9 cellular contexts compared by ENCODE assay signal in the genomic region with DNA sequence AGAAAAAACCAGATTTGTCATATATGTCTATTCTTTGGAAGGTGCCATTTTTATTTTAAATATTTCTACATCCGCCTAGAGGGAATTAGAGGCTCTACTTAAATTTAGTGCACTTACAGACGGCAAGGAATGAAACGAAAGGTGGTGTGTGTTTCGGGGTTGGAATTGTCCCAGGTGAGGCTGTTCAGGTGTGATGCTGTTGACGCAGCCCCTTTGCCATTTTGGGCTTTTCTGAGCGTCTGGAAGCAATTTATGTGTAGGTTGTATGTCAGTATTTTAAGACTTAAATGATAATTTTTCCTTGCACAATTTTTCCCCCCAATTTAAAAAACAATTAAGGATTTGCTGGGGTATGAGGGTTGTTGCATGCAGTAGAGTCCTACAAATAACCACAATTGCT. TPM values are rescaled to one million over a fixed set of nuclear protein-coding genes. Genes with fewer than 3 reads are reported as not detected.
A peak's percentile ranks its signal among the peaks of the same experiment; 100 is the strongest.
DNase-seq lines count a peak whose midpoint lies in the region; ATAC-seq and TF ChIP-seq lines count a peak whose summit lies in the region.
"Had no signal": no experiment of that assay in that cellular context is flagged by ENCODE, and none has a peak within 500 bp of the region (broad histone marks: within the 10 kb centered on the region; RNA-seq: fewer than 3 reads in every experiment).

No MANE protein-coding gene starts in this region.

- H3K27me3 Mint-ChIP-seq in dendritic cell treated with granulocyte-macrophage colony-stimulating factor and Interleukin-4, amounts not matched to agents 40 ng/mL and 50 ng/mL, for 4 days: peaks cover 6% of the 10 kb centered on the region
- H3K27me3 Mint-ChIP-seq in natural killer cell treated with Interleukin-12 subunit alpha and Interleukin-12 subunit beta and Interleukin-15 and Interleukin-18, amount 100 ng/mL, for 72 hours: peaks cover 0 to 6% of the 10 kb centered on the region in 2 donors

- peaks cover 65% of the 10 kb centered on the region for H3K4me1 Mint-ChIP-seq in dendritic cell treated with granulocyte-macrophage colony-stimulating factor and Interleukin-4, amounts not matched to agents 40 ng/mL and 50 ng/mL, for 4 days (ENCODE audit: low read depth)
- H3K4me1 Mint-ChIP-seq in natural killer cell treated with Interleukin-12 subunit alpha and Interleukin-12 subunit beta and Interleukin-15 and Interleukin-18, amount 100 ng/mL, for 72 hours (ENCODE audit: low read depth in 2 of 2): peaks cover 61 to 64% of the 10 kb centered on the region in 2 donors

- H3K4me3 ChIP-seq in BE2C (ENCODE audit: low read depth, low read length) (peak overlapping the region; percentile 81), KMS-11 (IDR thresholded peaks at IDR 0.05; ENCODE audit: insufficient read depth, low read depth, low read length) (no peak overlapping the region)

- H3K4me2 ChIP-seq in KMS-11: peak overlapping the region; percentile 80

- H4K20me1 ChIP-seq in KMS-11 (ENCODE audit: insufficient read depth): peaks cover 24% of the 10 kb centered on the region

- no peaks in the 10 kb centered on the region for H3K9me3 ChIP-seq in BE2C

- peaks cover 24% of the 10 kb centered on the region for H3K36me3 ChIP-seq in BE2C
- H3K36me3 ChIP-seq in KMS-11 (ENCODE audit: insufficient read depth): no peaks in the 10 kb centered on the region

- H2AFZ ChIP-seq in KMS-11 (ENCODE audit: low read depth): no peak overlapping the region

- peak overlapping the region; percentile 41; the same call in 1 of the 2 replicates for H3K9ac ChIP-seq in KMS-11

- ATAC-seq in natural killer cell treated with Interleukin-12 subunit alpha and Interleukin-12 subunit beta and Interleukin-15 and Interleukin-18, amount 100 ng/mL, for 72 hours: no peak

- no peak overlapping the region for H3K27ac Mint-ChIP-seq in dendritic cell treated with granulocyte-macrophage colony-stimulating factor and Interleukin-4, amounts not matched to agents 40 ng/mL and 50 ng/mL, for 4 days
- H3K27ac Mint-ChIP-seq in natural killer cell treated with Interleukin-12 subunit alpha and Interleukin-12 subunit beta and Interleukin-15 and Interleukin-18, amount 100 ng/mL, for 72 hours: peak overlapping the region in 1 of 2 donors; percentile 61

- DNase-seq in BE2C (no peak), activated gamma-delta T cell treated with Interleukin-2 at 50 U/mL for 16 hours (no peak), NCI-H526 treated with DMSO at 0.1 percent for 48 hours (lab: John Stamatoyannopoulos, UW) (no peak), CD1c-positive myeloid dendritic cell (ENCODE audit: extremely low spot score) (no peak)
- no peak for DNase-seq in natural killer cell treated with Interleukin-12 subunit alpha and Interleukin-12 subunit beta and Interleukin-15 and Interleukin-18, amount 100 ng/mL, for 72 hours (ENCODE audit: low spot score)
- DNase-seq in stimulated activated CD4-positive, alpha-beta T cell treated with anti-CD3 and anti-CD28 coated beads, Interleukin-1b, Interleukin-23, amount 100 ng/mL, for 48 hours: no peak

- peaks cover 58% of the 10 kb centered on the region for H3K79me2 ChIP-seq in KMS-11 (ENCODE audit: insufficient read depth, low read depth)

- peaks cover 39% of the 10 kb centered on the region for H3K36me3 Mint-ChIP-seq in dendritic cell treated with granulocyte-macrophage colony-stimulating factor and Interleukin-4, amounts not matched to agents 40 ng/mL and 50 ng/mL, for 4 days (ENCODE audit: low read depth)
- no peaks in the 10 kb centered on the region for H3K36me3 Mint-ChIP-seq in natural killer cell treated with Interleukin-12 subunit alpha and Interleukin-12 subunit beta and Interleukin-15 and Interleukin-18, amount 100 ng/mL, for 72 hours

- TF ChIP-seq CTCF in BE2C (IDR thresholded peaks at IDR 0.05; ENCODE audit: low read depth, low read length) (no peak), KMS-11 (conservative IDR thresholded peaks at IDR 0.05; ENCODE audit: low read depth, low read length) (no peak)

- H3K4me1 ChIP-seq in BE2C: peaks cover 5% of the 10 kb centered on the region
- H3K4me1 ChIP-seq in KMS-11 (ENCODE audit: low read depth, poor library complexity, severe bottlenecking): peaks cover 59% of the 10 kb centered on the region

- H3K4me3 Mint-ChIP-seq in dendritic cell treated with granulocyte-macrophage colony-stimulating factor and Interleukin-4, amounts not matched to agents 40 ng/mL and 50 ng/mL, for 4 days: peak overlapping the region; percentile 72
- peak overlapping the region; percentile 93 for H3K4me3 Mint-ChIP-seq in natural killer cell treated with Interleukin-12 subunit alpha and Interleukin-12 subunit beta and Interleukin-15 and Interleukin-18, amount 100 ng/mL, for 72 hours

- no peak overlapping the region for H3K27ac ChIP-seq in KMS-11

- no peaks in the 10 kb centered on the region for H3K9me3 Mint-ChIP-seq in dendritic cell treated with granulocyte-macrophage colony-stimulating factor and Interleukin-4, amounts not matched to agents 40 ng/mL and 50 ng/mL, for 4 days
- no peaks in the 10 kb centered on the region for H3K9me3 Mint-ChIP-seq in natural killer cell treated with Interleukin-12 subunit alpha and Interleukin-12 subunit beta and Interleukin-15 and Interleukin-18, amount 100 ng/mL, for 72 hours
- H3K9me3 Mint-ChIP-seq: activated naive CD4-positive, alpha-beta T cell treated with anti-CD3 and anti-CD28 coated beads, Interleukin-2, amount 50 U/mL, for 72 hours had no signal

- H3K27me3 ChIP-seq in BE2C (no peaks in the 10 kb centered on the region), KMS-11 (ENCODE audit: insufficient read depth, low read depth) (no peaks in the 10 kb centered on the region)

- intact Hi-C loops in dendritic cell treated with granulocyte-macrophage colony-stimulating factor and Interleukin-4, amounts not matched to agents 40 ng/mL and 50 ng/mL, for 4 days (cut with micrococcal nuclease): no loop called here

RNA-seq across cellular contexts. Expression of gene TENT4A, which starts 2.0 kb away (rescaled TPM):
- 39.4 TPM for polyA plus RNA-seq in BE2C (2012; ENCODE audit: insufficient read depth, insufficient read length, low read depth)
- total RNA-seq in natural killer cell treated with Interleukin-12 subunit alpha and Interleukin-12 subunit beta and Interleukin-15 and Interleukin-18, amount 100 ng/mL, for 72 hours: 10 to 100 TPM; 37.8 to 69.9 TPM
